In genomic region chr7:141533149-141533949, GRCh38 we compare ENCODE assay signal across 8 cellular contexts.
A peak's percentile ranks its signal among the peaks of the same experiment; 100 is the strongest.
DNase-seq lines count a peak whose midpoint lies in the region; ATAC-seq and TF ChIP-seq lines count a peak whose summit lies in the region.

No MANE protein-coding gene starts in this region.

- H3K36me3 Mint-ChIP-seq in activated T-cell treated with anti-CD3 and anti-CD28 coated beads, Interleukin-2, amount 50 U/mL, for 24 hours (ENCODE audit: low read depth), result no peaks in the 10 kb centered on the region
- H3K36me3 Mint-ChIP-seq in nephron (ENCODE audit: low read depth), result no peaks in the 10 kb centered on the region

- no peak overlapping the region for H3K27ac Mint-ChIP-seq in activated T-cell treated with anti-CD3 and anti-CD28 coated beads, Interleukin-2, amount 50 U/mL, for 24 hours
- H3K27ac Mint-ChIP-seq in nephron, result no peak overlapping the region

- peak; percentile 84 for DNase-seq in ACHN
- DNase-seq in Kasumi-1 (lab: John Stamatoyannopoulos, UW), result peak; percentile 81 to 87
- DNase-seq in OCI-M2 (lab: John Stamatoyannopoulos, UW; ENCODE audit: unreplicated experiment), result peak; percentile 75
- peak; percentile 72 for DNase-seq in activated T-cell treated with anti-CD3 and anti-CD28 coated beads, Interleukin-2, amount 50 U/mL, for 24 hours
- DNase-seq in fibroblast of gingiva (ENCODE audit: low read depth), result peak; percentile 64
- DNase-seq in stromal cell of bone marrow (ENCODE audit: low read depth), result peak; percentile 62

- peak; percentile 91 to 95 (median 94) for TF ChIP-seq CTCF in nephron (IDR thresholded peaks at IDR 0.05; ENCODE audit: unreplicated experiment in 3 of 3)

- ATAC-seq in GM18519 (IDR thresholded peaks at IDR 0.05; ENCODE audit: low FRiP score, unreplicated experiment), result peak; percentile 67

- H3K4me3 Mint-ChIP-seq in activated T-cell treated with anti-CD3 and anti-CD28 coated beads, Interleukin-2, amount 50 U/mL, for 24 hours, result no peak overlapping the region
- no peak overlapping the region for H3K4me3 Mint-ChIP-seq in nephron

- no peaks in the 10 kb centered on the region for H3K9me3 Mint-ChIP-seq in activated T-cell treated with anti-CD3 and anti-CD28 coated beads, Interleukin-2, amount 50 U/mL, for 24 hours
- no peaks in the 10 kb centered on the region for H3K9me3 Mint-ChIP-seq in nephron

- peaks cover 3% of the 10 kb centered on the region for H3K4me1 Mint-ChIP-seq in activated T-cell treated with anti-CD3 and anti-CD28 coated beads, Interleukin-2, amount 50 U/mL, for 24 hours (ENCODE audit: low read depth)
- H3K4me1 Mint-ChIP-seq in nephron, result no peaks in the 10 kb centered on the region

- peaks cover 39% of the 10 kb centered on the region for H3K27me3 Mint-ChIP-seq in activated T-cell treated with anti-CD3 and anti-CD28 coated beads, Interleukin-2, amount 50 U/mL, for 24 hours
- H3K27me3 Mint-ChIP-seq in nephron (ENCODE audit: low read depth), result peaks cover 5% of the 10 kb centered on the region

- in situ Hi-C loops in ACHN (cut with HindIII; ENCODE audit: low pct_ligation_motif_present, low pct_unique_long_range_greater_than_20kb, low sequenced_read_pairs), result no loop called here

Comparison
In these comparisons a context has a peak if more than half of its experiments do, and no peak if none do; other contexts are left out.
1. Peak in every context shown above with its lines: DNase-seq and ATAC-seq.